ENCODE assay signal across 8 cellular contexts in the genomic region with DNA sequence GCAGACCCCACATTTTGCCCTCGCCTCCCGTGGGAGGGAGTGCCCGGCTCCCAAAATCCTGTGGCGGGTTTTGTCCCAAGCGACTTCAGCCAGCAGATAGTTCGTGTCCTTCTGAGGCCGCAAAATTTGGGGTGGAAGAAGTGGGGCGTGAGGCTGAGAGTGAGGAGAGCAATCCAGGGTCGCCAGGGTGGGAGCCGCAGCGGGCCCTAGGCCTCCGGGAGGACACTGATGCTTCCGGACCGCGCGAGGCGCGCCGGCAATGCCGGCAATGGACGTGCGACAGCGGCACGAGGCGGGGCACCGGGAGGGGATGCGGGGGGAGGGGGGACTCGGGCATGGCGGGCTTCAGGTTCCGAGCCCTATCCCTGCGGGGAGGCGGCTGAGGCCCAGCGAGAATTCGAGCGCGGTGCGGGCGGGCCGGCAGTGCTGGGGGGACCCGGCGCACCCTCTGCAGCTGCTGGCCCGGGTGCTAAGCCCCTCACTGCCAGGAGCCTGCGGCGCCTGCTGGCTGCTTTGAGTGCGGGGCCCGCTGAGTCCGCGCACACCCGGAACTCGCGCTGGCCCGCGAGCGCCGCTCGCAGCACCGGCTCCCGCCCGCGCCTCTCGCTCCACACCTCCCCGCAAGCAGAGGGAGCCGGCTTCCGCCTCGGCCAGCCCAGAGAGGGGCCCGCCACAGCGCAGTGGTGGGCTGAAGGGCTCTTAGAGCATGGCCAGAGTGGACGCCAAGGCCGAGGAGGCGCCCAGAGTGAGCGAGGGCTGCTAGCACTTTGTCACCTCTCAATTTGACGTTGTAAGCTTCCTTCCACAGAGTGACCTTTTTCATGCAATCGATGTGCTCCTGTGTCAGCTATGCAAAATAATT.
DNase-seq lines count a peak whose midpoint lies in the region; ATAC-seq lines count a peak whose summit lies in the region.

No MANE protein-coding gene starts in this region.

- in situ Hi-C loops in ACHN (cut with HindIII; ENCODE audit: low pct_ligation_motif_present, low pct_unique_long_range_greater_than_20kb, low sequenced_read_pairs), result no loop called here

- peaks cover 2% of the 10 kb centered on the region for H3K4me1 Mint-ChIP-seq in memory B cell

- no peaks in the 10 kb centered on the region for H3K9me3 Mint-ChIP-seq in memory B cell

- ATAC-seq in GM18520 (IDR thresholded peaks at IDR 0.05; ENCODE audit: unreplicated experiment) (peak; percentile 30), HG03060 (IDR thresholded peaks at IDR 0.05; ENCODE audit: low read depth, unreplicated experiment) (peak; percentile 25), memory B cell (ENCODE audit: low read depth) (peak; percentile 81)

- peak overlapping the region; percentile 82 for H3K27ac Mint-ChIP-seq in memory B cell

- H3K27me3 Mint-ChIP-seq in memory B cell, result peaks cover 2% of the 10 kb centered on the region

- peak overlapping the region; percentile 92 for H3K4me3 Mint-ChIP-seq in memory B cell

- H3K36me3 Mint-ChIP-seq in memory B cell, result no peaks in the 10 kb centered on the region

- DNase-seq in ACHN, result peak; percentile 67
- peak; percentile 6 for DNase-seq in NCI-H510A (lab: John Stamatoyannopoulos, UW)
- DNase-seq in activated CD8-positive, alpha-beta memory T cell treated with anti-CD3 and anti-CD28 coated beads for 24 hours, result peak; percentile 96
- peak; percentile 58 for DNase-seq in effector CD8-positive, alpha-beta T cell (lab: John Stamatoyannopoulos, UW)
- DNase-seq in memory B cell (ENCODE audit: low spot score in 2 of 2), result peak; percentile 74 to 87
- peak; percentile 65 for DNase-seq in stimulated activated CD8-positive, alpha-beta memory T cell treated with anti-CD3 and anti-CD28 coated beads, Interleukin-12 subunit alpha, Interleukin-12 subunit beta, amount 100 ng/mL, for 1 hour (ENCODE audit: low read depth)

Comparison
In these comparisons a context has a peak if more than half of its experiments do, and no peak if none do; other contexts are left out.
1. Peak in every context shown above with its lines: DNase-seq and ATAC-seq.
2. DNase-seq: peak in every context shown above with its lines; median percentile 96 in activated CD8-positive, alpha-beta memory T cell treated with anti-CD3 and anti-CD28 coated beads for 24 hours; 80 in memory B cell; 67 in ACHN; 65 in stimulated activated CD8-positive, alpha-beta memory T cell treated with anti-CD3 and anti-CD28 coated beads, Interleukin-12 subunit alpha, Interleukin-12 subunit beta, amount 100 ng/mL, for 1 hour; 58 in effector CD8-positive, alpha-beta T cell; 6 in NCI-H510A.
3. ATAC-seq: peak in every context shown above with its lines; median percentile 81 in memory B cell; 30 in GM18520; 25 in HG03060.